ENCODE assay signal across 1 cellular context in genomic region chr6:108200631-108201030, GRCh38.
TF ChIP-seq lines count a peak whose summit lies in the region.

No MANE protein-coding gene starts in this region.

TF ChIP-seq in HepG2, 621 proteins besides CTCF, POLR2A, EP300 and RAD21 (continued from another document):
- TF ChIP-seq MXD1 (CRISPR knock-in tag; IDR thresholded peaks at IDR 0.05) (no peak), ZNF558 (CRISPR knock-in tag; IDR thresholded peaks at IDR 0.05; ENCODE audit: borderline replicate concordance) (no peak)
TF ChIP-seq in HepG2: peak in this region for 53.
